Comparison of ENCODE assay signal across 1 cellular context in genomic region chr3:193939527-193939926, GRCh38.
TF ChIP-seq lines count a peak whose summit lies in the region.

No MANE protein-coding gene starts in this region.

TF ChIP-seq in K562, 482 proteins besides CTCF, POLR2A, EP300 and RAD21 (continued from another document):
- no peak for TF ChIP-seq CHAMP1 (IDR thresholded peaks at IDR 0.05)
- TF ChIP-seq ZNF232 (CRISPR knock-in tag; IDR thresholded peaks at IDR 0.05): no peak
- TF ChIP-seq BCOR (IDR thresholded peaks at IDR 0.05): peak; percentile 66
- TF ChIP-seq, protein P1, sequence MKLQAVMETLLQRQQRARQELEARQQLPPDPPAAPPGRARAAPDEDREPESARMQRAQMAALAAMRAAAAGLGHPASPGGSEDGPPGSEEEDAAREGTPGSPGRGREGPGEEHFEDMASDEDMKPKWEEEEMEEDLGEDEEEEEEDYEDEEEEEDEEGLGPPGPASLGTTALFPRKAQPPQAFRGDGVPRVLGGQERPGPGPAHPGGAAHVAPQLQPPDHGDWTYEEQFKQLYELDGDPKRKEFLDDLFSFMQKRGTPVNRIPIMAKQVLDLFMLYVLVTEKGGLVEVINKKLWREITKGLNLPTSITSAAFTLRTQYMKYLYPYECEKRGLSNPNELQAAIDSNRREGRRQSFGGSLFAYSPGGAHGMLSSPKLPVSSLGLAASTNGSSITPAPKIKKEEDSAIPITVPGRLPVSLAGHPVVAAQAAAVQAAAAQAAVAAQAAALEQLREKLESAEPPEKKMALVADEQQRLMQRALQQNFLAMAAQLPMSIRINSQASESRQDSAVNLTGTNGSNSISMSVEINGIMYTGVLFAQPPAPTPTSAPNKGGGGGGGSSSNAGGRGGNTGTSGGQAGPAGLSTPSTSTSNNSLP (IDR thresholded peaks at IDR 0.05; ENCODE audit: borderline replicate concordance, low read depth, low read length): no peak
- TF ChIP-seq CCNT2 (IDR thresholded peaks at IDR 0.05; ENCODE audit: borderline replicate concordance, extremely low read depth, insufficient read length, low read depth, low read length): no peak
